In genomic region chr6:69790629-69791028, GRCh38 we compare ENCODE assay signal across 13 cellular contexts. TPM values are rescaled to one million over a fixed set of nuclear protein-coding genes. Genes with fewer than 3 reads are reported as not detected.
A peak's percentile ranks its signal among the peaks of the same experiment; 100 is the strongest.
DNase-seq lines count a peak whose midpoint lies in the region; ATAC-seq, FAIRE-seq and TF ChIP-seq lines count a peak whose summit lies in the region.
"Had no signal": no experiment of that assay in that cellular context is flagged by ENCODE, and none has a peak within 500 bp of the region (broad histone marks: within the 10 kb centered on the region; RNA-seq: fewer than 3 reads in every experiment).

No MANE protein-coding gene starts in this region.

- no peaks in the 10 kb centered on the region for H3K9me2 ChIP-seq in Karpas-422 (replicated peaks; ENCODE audit: insufficient read depth, low read length)

- H2BK5ac ChIP-seq in trophoblast cell (ENCODE audit: low read depth, low read length, poor library complexity), result no peak overlapping the region

- peaks cover 12% of the 10 kb centered on the region for H3K79me1 ChIP-seq in trophoblast cell (ENCODE audit: low read length)

- H3K27me3 ChIP-seq in Karpas-422 (ENCODE audit: low read length) (no peaks in the 10 kb centered on the region), trophoblast cell (ENCODE audit: insufficient read depth, low read length) (no peaks in the 10 kb centered on the region)
- H3K27me3 ChIP-seq: BLaER1, SJCRH30 had no signal

- H4K12ac ChIP-seq in trophoblast cell (ENCODE audit: low read depth, low read length), result no peak overlapping the region

- H3K4me1 ChIP-seq in Karpas-422 (ENCODE audit: low read length), result peaks cover 71% of the 10 kb centered on the region
- peaks cover 6 to 13% of the 10 kb centered on the region in 2 experiments for H3K4me1 ChIP-seq in trophoblast cell (ENCODE audit: control insufficient read depth in 1 of 2, insufficient read depth in 2 of 2, low read length in 2 of 2)
- H3K4me1 ChIP-seq: SJCRH30 had no signal

- H2AFZ ChIP-seq in Karpas-422 (ENCODE audit: low read length) (no peak overlapping the region), trophoblast cell (ENCODE audit: insufficient read depth, low read length, poor library complexity) (no peak overlapping the region)

- H4K20me1 ChIP-seq in Karpas-422 (ENCODE audit: insufficient read depth, low read depth, low read length), result no peaks in the 10 kb centered on the region

- H3K4me2 ChIP-seq in Karpas-422 (ENCODE audit: low read depth, low read length, poor library complexity, severe bottlenecking) (peak overlapping the region; percentile 82), trophoblast cell (ENCODE audit: low read length) (no peak overlapping the region)
- H3K4me2 ChIP-seq: BLaER1 had no signal

- H3K79me2 ChIP-seq in Karpas-422 (ENCODE audit: low read length) (peaks cover 93% of the 10 kb centered on the region), trophoblast cell (ENCODE audit: control insufficient read depth, insufficient read depth, low read length, poor library complexity) (peaks cover 6% of the 10 kb centered on the region)

- H3K9ac ChIP-seq in Karpas-422 (ENCODE audit: low read length), result peak overlapping the region; percentile 20; the same call in 1 of the 2 replicates
- H3K9ac ChIP-seq in trophoblast cell (ENCODE audit: low read length), result no peak overlapping the region
- H3K9ac ChIP-seq: BLaER1 had no signal

- TF ChIP-seq POLR2A in H54 (IDR thresholded peaks at IDR 0.05; ENCODE audit: low read depth, low read length), result no peak

- DNase-seq in H54 (ENCODE audit: insufficient read length, low spot score) (no peak), Karpas-422 (peak; percentile 59), trophoblast cell (no peak), T-helper 1 cell (no peak), putamen (ENCODE audit: low spot score) (no peak)
- DNase-seq in stimulated activated CD4-positive, alpha-beta T cell treated with anti-CD3 and anti-CD28 coated beads, Interleukin-2, amount 100 ng/mL, for 24 hours, result no peak
- DNase-seq: SJCRH30 had no signal

- ATAC-seq in GM18907 (IDR thresholded peaks at IDR 0.05; ENCODE audit: unreplicated experiment) (peak; percentile 24), HG02970 (IDR thresholded peaks at IDR 0.05; ENCODE audit: low FRiP score, unreplicated experiment) (no peak)
- ATAC-seq: activated CD4-positive, CD25-positive, alpha-beta regulatory T cell treated with anti-CD3 and anti-CD28 coated beads, Interleukin-2, amount 50 U/mL, for 24 hours; activated T-helper 17 cell treated with anti-CD3 and anti-CD28 coated beads, Interleukin-2, amount 50 U/mL, for 72 hours had no signal

- H3K14ac ChIP-seq in trophoblast cell (ENCODE audit: low read length), result no peak overlapping the region

- H2AK5ac ChIP-seq in trophoblast cell (ENCODE audit: low read length), result no peak overlapping the region

- no CpG with 5 or more reads among the region's 2 CpGs for WGBS in trophoblast cell (ENCODE audit: extremely low coverage, insufficient coverage, insufficient read length)

- no peak overlapping the region for H3K23ac ChIP-seq in trophoblast cell (ENCODE audit: low read length)

- H3K18ac ChIP-seq in trophoblast cell (ENCODE audit: low read length), result no peak overlapping the region

- no peak overlapping the region for H2BK120ac ChIP-seq in trophoblast cell (ENCODE audit: insufficient read depth, low read length, poor library complexity)

- H3K27ac ChIP-seq in Karpas-422 (ENCODE audit: low read length) (peak overlapping the region; percentile 76), trophoblast cell (ENCODE audit: low read depth, low read length) (peak overlapping the region; percentile 99)
- H3K27ac ChIP-seq: BLaER1, SJCRH30 had no signal

- H3K36me3 ChIP-seq in Karpas-422 (ENCODE audit: insufficient read depth, low read length) (peaks cover 17% of the 10 kb centered on the region), trophoblast cell (ENCODE audit: control insufficient read depth in 1 of 2, insufficient read depth in 2 of 2, low read length in 2 of 2) (peaks cover 2 to 6% of the 10 kb centered on the region in 2 experiments)

- H3K9me3 ChIP-seq in Karpas-422 (ENCODE audit: low read length), result no peaks in the 10 kb centered on the region
- no peaks in the 10 kb centered on the region for H3K9me3 ChIP-seq in trophoblast cell (ENCODE audit: insufficient read depth, low read depth, low read length)
- H3K9me3 ChIP-seq: BLaER1, SJCRH30 had no signal

- H4K91ac ChIP-seq in trophoblast cell (ENCODE audit: low read depth, low read length), result no peak overlapping the region

- H3K4me3 ChIP-seq in Karpas-422 (ENCODE audit: low read length), result peak overlapping the region; percentile 37
- no peak overlapping the region for H3K4me3 ChIP-seq in trophoblast cell (ENCODE audit: low read depth, low read length)
- H3K4me3 ChIP-seq: BLaER1, SJCRH30 had no signal

- FAIRE-seq in H54 (lab: Jason Lieb, UNC), result peak; percentile 33
- FAIRE-seq: bronchial epithelial cell had no signal

- H3K4ac ChIP-seq in trophoblast cell (ENCODE audit: low read depth, low read length), result no peak overlapping the region

- H2BK12ac ChIP-seq in trophoblast cell (ENCODE audit: low read length), result no peak overlapping the region

- H4K8ac ChIP-seq in trophoblast cell (ENCODE audit: low read depth, low read length), result no peak overlapping the region

RNA-seq across cellular contexts. Expression of gene LMBRD1, which starts 6.2 kb away (rescaled TPM):
- 23.5 and 53.6 TPM in 2 replicates for total RNA-seq in Karpas-422 (2014; rRNA removed; shearing (Covaris generic); ENCODE audit: low replicate concordance)
- polyA plus RNA-seq in trophoblast cell (2013), result 44.2 and 45.2 TPM in 2 replicates
